ENCODE assay signal across 33 cellular contexts in the genomic region with DNA sequence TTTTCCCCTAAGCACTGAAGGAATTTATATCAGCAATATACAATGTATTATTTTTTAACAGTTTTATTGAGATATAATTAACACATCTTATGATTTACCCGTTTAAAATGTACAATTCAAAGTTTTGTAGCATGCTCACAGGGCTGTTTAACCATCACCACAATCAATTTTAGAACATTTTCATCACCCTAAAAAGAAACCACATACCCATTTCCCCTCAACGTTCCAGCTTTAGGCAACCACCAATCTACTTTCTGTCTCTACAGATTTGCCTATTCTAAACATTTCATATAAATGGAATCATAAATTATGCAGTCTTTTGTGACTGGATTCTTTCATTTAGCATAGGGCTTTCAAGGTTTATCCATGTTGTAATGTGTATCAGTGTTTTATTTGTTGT.
"Had no signal": no experiment of that assay in that cellular context is flagged by ENCODE, and none has a peak within 500 bp of the region (broad histone marks: within the 10 kb centered on the region; RNA-seq: fewer than 3 reads in every experiment).

No MANE protein-coding gene starts in this region.

- ATAC-seq: activated T-cell treated with anti-CD3 and anti-CD28 coated beads, Interleukin-2, amount 50 U/mL, for 72 hours; activated T-helper 17 cell treated with anti-CD3 and anti-CD28 coated beads, Interleukin-2, amount 50 U/mL, for 72 hours; body of pancreas; Panc1 had no signal

- H3K27ac Mint-ChIP-seq: activated CD4-positive, alpha-beta memory T cell treated with anti-CD3 and anti-CD28 coated beads, Interleukin-2, amount 10 ng/mL, durations not matched to agents 7 days and 5 days; activated T-cell treated with anti-CD3 and anti-CD28 coated beads, Interleukin-2, amount 50 U/mL, for 72 hours; activated T-helper 17 cell treated with anti-CD3 and anti-CD28 coated beads, Interleukin-2, amount 50 U/mL, for 72 hours had no signal

- DNase-seq: activated CD4-positive, alpha-beta memory T cell treated with anti-CD3 and anti-CD28 coated beads, Interleukin-2, amount 10 ng/mL, durations not matched to agents 7 days and 5 days; activated CD4-positive, alpha-beta T cell treated with anti-CD3 and anti-CD28 coated beads for 1 hour; activated CD4-positive, CD25-positive, alpha-beta regulatory T cell; activated CD8-positive, alpha-beta memory T cell treated with anti-CD3 and anti-CD28 coated beads, Interleukin-2, amount 50 U/mL, for 4 hours; activated effector memory CD4-positive, alpha-beta T cell treated with anti-CD3 and anti-CD28 coated beads, Interleukin-2, amount 50 U/mL, for 16 hours; activated naive CD4-positive, alpha-beta T cell; activated naive CD4-positive, alpha-beta T cell treated with anti-CD3 and anti-CD28 coated beads, Interleukin-2, amount 50 U/mL, for 16 hours; activated T-cell treated with anti-CD3 and anti-CD28 coated beads, Interleukin-2, amount 50 U/mL, for 72 hours; adrenal gland; body of pancreas; IMR-90; Karpas-422; KBM-7; MG63; NCI-H1048; NCI-H1105 treated with DMSO at 0.1 percent for 48 hours; NCI-H1436; NCI-H1694; NCI-H1930; NCI-H2081 treated with DMSO at 0.1 percent for 48 hours; NCI-H226; NCI-H446 treated with DMSO at 0.1 percent for 48 hours; NCI-H524; NCI-H69; NCI-H82; SHP77; SJCRH30; T1000; WERI-Rb-1 had no signal

- H3K9me3 ChIP-seq: adrenal gland, body of pancreas, breast epithelium, MG63, SJCRH30 had no signal

- H3K4me1 ChIP-seq: adrenal gland, body of pancreas, breast epithelium, SJCRH30 had no signal

- H3K27me3 ChIP-seq: adrenal gland, body of pancreas, breast epithelium, MG63, SJCRH30 had no signal

- H3K27ac ChIP-seq: adrenal gland, body of pancreas, breast epithelium, SJCRH30, SK-N-MC, WERI-Rb-1 had no signal

- H3K4me1 Mint-ChIP-seq: activated T-helper 17 cell treated with anti-CD3 and anti-CD28 coated beads, Interleukin-2, amount 50 U/mL, for 72 hours had no signal

- H3K36me3 ChIP-seq: adrenal gland, breast epithelium, MG63, SJCRH30, WERI-Rb-1 had no signal

- H3K4me3 Mint-ChIP-seq: activated CD4-positive, alpha-beta memory T cell treated with anti-CD3 and anti-CD28 coated beads, Interleukin-2, amount 10 ng/mL, durations not matched to agents 7 days and 5 days; activated T-cell treated with anti-CD3 and anti-CD28 coated beads, Interleukin-2, amount 50 U/mL, for 72 hours; activated T-helper 17 cell treated with anti-CD3 and anti-CD28 coated beads, Interleukin-2, amount 50 U/mL, for 72 hours had no signal

- H3K9me3 Mint-ChIP-seq: activated CD4-positive, alpha-beta memory T cell treated with anti-CD3 and anti-CD28 coated beads, Interleukin-2, amount 10 ng/mL, durations not matched to agents 7 days and 5 days; activated T-helper 17 cell treated with anti-CD3 and anti-CD28 coated beads, Interleukin-2, amount 50 U/mL, for 72 hours had no signal

- H3K4me3 ChIP-seq: adrenal gland, body of pancreas, breast epithelium, MG63, SJCRH30, SK-N-MC had no signal

- H3K27me3 Mint-ChIP-seq: activated T-helper 17 cell treated with anti-CD3 and anti-CD28 coated beads, Interleukin-2, amount 50 U/mL, for 72 hours had no signal
